Comparison of ENCODE assay signal across 27 cellular contexts in the genomic region with DNA sequence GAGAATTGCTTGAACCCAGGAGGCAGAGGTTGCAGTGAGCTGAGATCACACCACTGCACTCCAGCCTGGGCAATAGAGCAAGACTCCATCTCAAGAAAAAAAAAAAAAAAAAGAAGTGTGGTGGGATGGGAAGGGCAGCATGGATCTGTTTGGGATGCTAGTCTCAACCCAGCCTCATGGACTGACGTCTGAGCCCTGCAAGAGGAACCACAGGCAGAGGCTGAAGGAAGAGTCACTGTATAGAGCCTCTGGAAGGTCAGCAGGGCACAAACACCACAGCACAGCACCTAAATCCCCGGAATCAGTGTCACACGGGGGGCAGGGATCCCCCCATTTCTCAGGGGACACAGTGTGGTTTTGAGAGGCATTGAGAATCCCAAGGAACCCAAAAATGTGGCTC. TPM values are rescaled to one million over a fixed set of nuclear protein-coding genes. Genes with fewer than 3 reads are reported as not detected.
"Had no signal": no experiment of that assay in that cellular context is flagged by ENCODE, and none has a peak within 500 bp of the region (broad histone marks: within the 10 kb centered on the region; RNA-seq: fewer than 3 reads in every experiment).

No MANE protein-coding gene starts in this region.

- H3K9me3 Mint-ChIP-seq: natural killer cell treated with Interleukin-12 subunit alpha and Interleukin-12 subunit beta and Interleukin-15 and Interleukin-18, amount 100 ng/mL, for 72 hours; stimulated activated effector memory CD8-positive, alpha-beta T cell treated with anti-CD3 and anti-CD28 coated beads, Interleukin-12 subunit alpha, Interleukin-12 subunit beta, amount 100 ng/mL, for 72 hours; type B pancreatic cell had no signal

- H3K27ac ChIP-seq: heart left ventricle, neural progenitor cell, ovary, right atrium auricular region, suprapubic skin, thyroid gland, vagina had no signal

- H3K4me1 ChIP-seq: neural progenitor cell had no signal

- H3K27ac Mint-ChIP-seq: natural killer cell treated with Interleukin-12 subunit alpha and Interleukin-12 subunit beta and Interleukin-15 and Interleukin-18, amount 100 ng/mL, for 72 hours; neural progenitor cell; stimulated activated effector memory CD8-positive, alpha-beta T cell treated with anti-CD3 and anti-CD28 coated beads, Interleukin-12 subunit alpha, Interleukin-12 subunit beta, amount 100 ng/mL, for 72 hours; type B pancreatic cell had no signal

- DNase-seq: cortex of kidney; effector memory CD4-positive, alpha-beta T cell; heart left ventricle; hypothalamus; mesenchymal stem cell; midbrain; nucleus accumbens; ovary; small intestine; stimulated activated CD4-positive, alpha-beta T cell treated with anti-CD3 and anti-CD28 coated beads, Interleukin-4, amount 100 ng/mL, for 1 hour; stimulated activated CD8-positive, alpha-beta memory T cell treated with anti-CD3 and anti-CD28 coated beads, Interleukin-4, amount 100 ng/mL, for 48 hours; stimulated activated naive CD8-positive, alpha-beta T cell treated with anti-CD3 and anti-CD28 coated beads, Interleukin-15, Interleukin-2, amounts not matched to agents 100 U/mL and 50 U/mL, for 24 hours; thyroid gland had no signal

- H3K4me3 ChIP-seq: heart left ventricle, lung, neural progenitor cell, ovary, right atrium auricular region, suprapubic skin, thyroid gland, vagina had no signal

- H3K4me1 Mint-ChIP-seq: neural progenitor cell had no signal

- H3K36me3 ChIP-seq: heart left ventricle, neural progenitor cell, ovary, right atrium auricular region, suprapubic skin, thyroid gland, vagina had no signal

- H3K27me3 ChIP-seq: ovary, thyroid gland had no signal

- H3K36me3 Mint-ChIP-seq: natural killer cell treated with Interleukin-12 subunit alpha and Interleukin-12 subunit beta and Interleukin-15 and Interleukin-18, amount 100 ng/mL, for 72 hours; neural progenitor cell; stimulated activated effector memory CD8-positive, alpha-beta T cell treated with anti-CD3 and anti-CD28 coated beads, Interleukin-12 subunit alpha, Interleukin-12 subunit beta, amount 100 ng/mL, for 72 hours; type B pancreatic cell had no signal

- H3K9me3 ChIP-seq: heart left ventricle, ovary, right atrium auricular region, suprapubic skin, thyroid gland, vagina had no signal

- ATAC-seq: esophagus mucosa; left lobe of liver; natural killer cell treated with Interleukin-12 subunit alpha and Interleukin-12 subunit beta and Interleukin-15 and Interleukin-18, amount 100 ng/mL, for 72 hours; stimulated activated effector memory CD8-positive, alpha-beta T cell treated with anti-CD3 and anti-CD28 coated beads, Interleukin-12 subunit alpha, Interleukin-12 subunit beta, amount 100 ng/mL, for 72 hours; stimulated activated naive CD8-positive, alpha-beta T cell treated with anti-CD3 and anti-CD28 coated beads, Interleukin-15, Interleukin-2, amounts not matched to agents 100 U/mL and 50 U/mL, for 24 hours had no signal

- H3K4me3 Mint-ChIP-seq: natural killer cell treated with Interleukin-12 subunit alpha and Interleukin-12 subunit beta and Interleukin-15 and Interleukin-18, amount 100 ng/mL, for 72 hours; neural progenitor cell; stimulated activated effector memory CD8-positive, alpha-beta T cell treated with anti-CD3 and anti-CD28 coated beads, Interleukin-12 subunit alpha, Interleukin-12 subunit beta, amount 100 ng/mL, for 72 hours; type B pancreatic cell had no signal

RNA-seq across cellular contexts. Expression of gene ZMYND15, which starts 11.0 kb away (rescaled TPM):
- total RNA-seq: frontal cortex, vagina had no signal

RNA-seq across cellular contexts. Expression of gene TM4SF5, which starts 21.1 kb away (rescaled TPM):
- total RNA-seq: esophagus mucosa; fibroblast of lung; frontal cortex; glomerular endothelial cell; heart left ventricle; lung; natural killer cell treated with Interleukin-12 subunit alpha and Interleukin-12 subunit beta and Interleukin-15 and Interleukin-18, amount 100 ng/mL, for 72 hours; posterior vena cava; right atrium auricular region; suprapubic skin; thyroid gland; vagina had no signal
- polyA plus RNA-seq: fibroblast of lung, heart left ventricle, lung, ovary had no signal

RNA-seq across cellular contexts. Expression of gene VMO1, which starts 35.6 kb away (rescaled TPM):
- total RNA-seq: glomerular endothelial cell had no signal
- polyA plus RNA-seq: fibroblast of lung had no signal
